ENCODE assay signal across 1 cellular context in genomic region chr1:203986887-203987461, GRCh38.
TF ChIP-seq lines count a peak whose summit lies in the region.

No MANE protein-coding gene starts in this region.

TF ChIP-seq in H1, 55 proteins besides CTCF, POLR2A, EP300 and RAD21:
- TF ChIP-seq, protein P1, sequence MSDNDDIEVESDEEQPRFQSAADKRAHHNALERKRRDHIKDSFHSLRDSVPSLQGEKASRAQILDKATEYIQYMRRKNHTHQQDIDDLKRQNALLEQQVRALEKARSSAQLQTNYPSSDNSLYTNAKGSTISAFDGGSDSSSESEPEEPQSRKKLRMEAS (IDR thresholded peaks at IDR 0.05) = 0 out of 2 replicates have a peak, but pooled peaks have one; percentile 14
- TF ChIP-seq E2F6 (IDR thresholded peaks at IDR 0.05) (peak; percentile 22; the same call in 1 of the 2 replicates), SAP30 (IDR thresholded peaks at IDR 0.05; ENCODE audit: insufficient read depth, insufficient replicate concordance, low read length) (no peak)
TF ChIP-seq in H1: peak in this region for 2.
